In the genomic region with DNA sequence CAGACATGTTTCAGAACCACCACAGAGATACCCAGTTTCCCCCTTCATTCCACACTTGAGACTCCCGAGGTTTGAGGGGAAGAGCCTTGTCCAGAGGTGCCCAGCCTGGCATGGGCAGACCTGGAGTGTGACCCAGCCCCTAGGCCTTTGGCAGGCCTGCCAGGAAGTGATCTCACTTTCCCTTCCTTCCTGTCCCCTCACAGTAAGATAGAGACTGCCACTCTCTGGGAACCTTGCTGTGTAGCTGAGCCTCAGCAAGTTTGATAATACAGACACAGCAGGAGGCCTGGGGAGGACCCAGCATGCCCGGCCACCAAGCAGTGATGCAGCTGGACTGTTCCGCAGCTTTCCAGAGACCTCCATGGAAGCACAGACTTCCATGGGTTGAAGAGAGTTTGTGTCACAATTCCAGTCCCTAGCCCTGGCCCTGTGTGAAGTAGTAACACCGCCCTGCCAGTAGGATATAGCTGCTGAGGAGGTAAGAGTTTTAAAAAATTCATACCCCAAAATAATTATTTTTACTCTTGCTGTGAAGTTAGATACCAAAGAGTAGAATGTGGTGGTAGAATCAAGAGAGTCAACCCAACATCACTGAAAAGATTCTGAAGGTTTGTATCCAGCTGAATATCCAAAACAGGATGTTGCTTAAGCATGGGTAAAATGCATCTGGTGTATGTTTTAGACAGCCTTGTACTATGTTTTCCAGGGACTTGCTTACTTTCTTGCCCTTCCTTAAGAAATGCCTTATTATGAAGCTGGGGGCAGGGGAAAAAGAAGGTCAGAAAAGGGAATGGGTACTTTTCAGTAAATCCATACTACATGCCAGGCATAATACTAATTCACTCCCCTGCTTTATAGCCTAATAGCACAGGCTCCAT, we compare ENCODE assay signal across 9 cellular contexts. TPM values are rescaled to one million over a fixed set of nuclear protein-coding genes. Genes with fewer than 3 reads are reported as not detected.
DNase-seq lines count a peak whose midpoint lies in the region; ATAC-seq and TF ChIP-seq lines count a peak whose summit lies in the region.
"Had no signal": no experiment of that assay in that cellular context is flagged by ENCODE, and none has a peak within 500 bp of the region (broad histone marks: within the 10 kb centered on the region; RNA-seq: fewer than 3 reads in every experiment).

No MANE protein-coding gene starts in this region.

- H3K4me1 ChIP-seq in ascending aorta, result peaks cover 49 to 88% of the 10 kb centered on the region in 2 donors

- ATAC-seq in memory B cell (ENCODE audit: low read depth) (peak; percentile 33), HG03135 (IDR thresholded peaks at IDR 0.05; ENCODE audit: unreplicated experiment) (no peak)

- no peaks in the 10 kb centered on the region for H3K9me3 ChIP-seq in ascending aorta

- intact Hi-C loops in ascending aorta (cut with DNase I), result no loop called here

- peaks cover 49% of the 10 kb centered on the region for H3K4me1 Mint-ChIP-seq in memory B cell

- no peaks in the 10 kb centered on the region for H3K9me3 Mint-ChIP-seq in memory B cell

- peak; percentile 68 for DNase-seq in GM12865 (ENCODE audit: low read depth)
- peak; percentile 28 for DNase-seq in HK-2 (ENCODE audit: unreplicated experiment)
- DNase-seq in ascending aorta (ENCODE audit: low spot score in 2 of 2), result no peak
- no peak for DNase-seq in memory B cell (ENCODE audit: low spot score in 2 of 2)
- DNase-seq in middle frontal gyrus (ENCODE audit: extremely low spot score, low spot score), result no peak
- DNase-seq in DMS53 treated with DMSO at 0.1 percent for 48 hours (lab: John Stamatoyannopoulos, UW; ENCODE audit: unreplicated experiment), result no peak
- no peak for DNase-seq in nucleus accumbens (lab: John Stamatoyannopoulos, UW)

- H3K4me3 ChIP-seq in GM12865 (ENCODE audit: low read depth, low read length) (peak overlapping the region; percentile 57), ascending aorta (peak overlapping the region; percentile 5)

- no peaks in the 10 kb centered on the region for H3K27me3 Mint-ChIP-seq in memory B cell

- peak overlapping the region; percentile 97 for H3K27ac ChIP-seq in ascending aorta
- H3K27ac ChIP-seq: KMS-11 had no signal

- H3K27ac Mint-ChIP-seq in memory B cell, result no peak overlapping the region

- no peaks in the 10 kb centered on the region for H3K27me3 ChIP-seq in ascending aorta

- peak overlapping the region; percentile 84 for H3K4me3 Mint-ChIP-seq in memory B cell

- TF ChIP-seq CTCF in GM12865 (IDR thresholded peaks at IDR 0.05; ENCODE audit: insufficient read depth, low read depth, low read length, missing control alignments) (peak; percentile 27), ascending aorta (IDR thresholded peaks at IDR 0.05) (peak in 1 of 3 experiments; percentile 12)

- peaks cover 16% of the 10 kb centered on the region for H3K36me3 Mint-ChIP-seq in memory B cell

- no peaks in the 10 kb centered on the region for H3K36me3 ChIP-seq in ascending aorta

RNA-seq across cellular contexts. Expression of a gene that starts 16.3 kb away (rescaled TPM):
- total RNA-seq in ascending aorta, result 84.7 TPM

RNA-seq across cellular contexts. Expression of a gene that starts 52.8 kb away (rescaled TPM):
- total RNA-seq in ascending aorta, result 0.75 TPM

Comparison
In these comparisons a context has a peak if more than half of its experiments do, and no peak if none do; other contexts are left out.
1. DNase-seq: peak in GM12865 (single experiment) and HK-2 (single experiment); none in ascending aorta (0 of 2), memory B cell (0 of 2), middle frontal gyrus (single experiment), DMS53 treated with DMSO at 0.1 percent for 48 hours (single experiment) and nucleus accumbens (0 of 56).